ENCODE assay signal across 27 cellular contexts in the genomic region with DNA sequence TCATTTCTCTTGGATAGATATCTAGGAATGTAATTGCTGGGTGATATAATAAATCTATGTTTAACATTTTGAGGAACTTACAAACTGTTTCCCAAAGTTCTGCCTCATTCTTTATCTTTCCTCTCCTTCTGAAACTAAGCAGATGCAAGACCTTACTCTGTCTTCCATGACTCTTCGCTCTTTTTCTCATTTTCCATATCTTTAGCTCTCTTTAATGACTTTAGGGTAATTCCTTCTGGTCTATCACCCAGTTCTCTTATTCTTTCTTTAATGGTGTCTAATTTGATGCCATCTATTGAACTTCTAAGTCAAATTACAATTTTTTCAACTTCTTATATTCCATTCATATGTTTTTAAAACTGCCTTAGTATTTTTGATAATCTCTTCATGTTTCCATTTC.
"Had no signal": no experiment of that assay in that cellular context is flagged by ENCODE, and none has a peak within 500 bp of the region (broad histone marks: within the 10 kb centered on the region; RNA-seq: fewer than 3 reads in every experiment).

No MANE protein-coding gene starts in this region.

- ATAC-seq: effector memory CD8-positive, alpha-beta T cell; esophagus mucosa; foreskin keratinocyte; gastrocnemius medialis; gastroesophageal sphincter; heart left ventricle; heart right ventricle had no signal

- H2AFZ ChIP-seq: hepatocyte had no signal

- FAIRE-seq: endothelial cell of umbilical vein had no signal

- H3K4me3 ChIP-seq: colonic mucosa, coronary artery, dorsolateral prefrontal cortex, esophagus muscularis mucosa, esophagus squamous epithelium, gastroesophageal sphincter, heart left ventricle, heart right ventricle, hepatocyte had no signal

- H3K9me3 ChIP-seq: colonic mucosa, gastrocnemius medialis had no signal

- H3K79me2 ChIP-seq: hepatocyte had no signal

- H3K36me3 ChIP-seq: colonic mucosa, esophagus muscularis mucosa, esophagus squamous epithelium, gastrocnemius medialis, gastroesophageal sphincter, heart left ventricle, heart right ventricle had no signal

- H3K27me3 ChIP-seq: colonic mucosa, dorsolateral prefrontal cortex, esophagus muscularis mucosa, esophagus squamous epithelium, foreskin keratinocyte, gastrocnemius medialis, gastroesophageal sphincter, heart left ventricle, heart right ventricle, hepatocyte had no signal

- H3K27ac Mint-ChIP-seq: dendritic cell treated with granulocyte-macrophage colony-stimulating factor and Interleukin-4, amounts not matched to agents 40 ng/mL and 50 ng/mL, for 4 days; effector memory CD8-positive, alpha-beta T cell had no signal

- DNase-seq: colonic mucosa; cortex of kidney; dermis blood vessel endothelial cell; dorsolateral prefrontal cortex; effector CD4-positive, alpha-beta T cell; effector CD8-positive, alpha-beta T cell; effector memory CD4-positive, alpha-beta T cell; effector memory CD8-positive, alpha-beta T cell; erythroblast; esophagus squamous epithelium; foreskin fibroblast; foreskin keratinocyte; foreskin melanocyte; gastrocnemius medialis; glutamatergic neuron; head of caudate nucleus; heart left ventricle; heart right ventricle; hippocampal formation had no signal

- H3K4me2 ChIP-seq: hepatocyte had no signal

- H3K4me3 Mint-ChIP-seq: dendritic cell treated with granulocyte-macrophage colony-stimulating factor and Interleukin-4, amounts not matched to agents 40 ng/mL and 50 ng/mL, for 4 days; effector memory CD8-positive, alpha-beta T cell had no signal

- H3K4me1 ChIP-seq: colonic mucosa, esophagus muscularis mucosa, esophagus squamous epithelium, foreskin keratinocyte, gastrocnemius medialis, gastroesophageal sphincter, heart left ventricle, heart right ventricle had no signal

- H3K27ac ChIP-seq: colonic mucosa, coronary artery, dorsolateral prefrontal cortex, epithelial cell of prostate, esophagus muscularis mucosa, esophagus squamous epithelium, foreskin keratinocyte, gastrocnemius medialis, gastroesophageal sphincter, heart left ventricle, heart right ventricle, hepatocyte had no signal

- H3K27me3 Mint-ChIP-seq: dendritic cell treated with granulocyte-macrophage colony-stimulating factor and Interleukin-4, amounts not matched to agents 40 ng/mL and 50 ng/mL, for 4 days; effector memory CD8-positive, alpha-beta T cell had no signal
